In genomic region chr10:68900427-68901105, GRCh38 we compare ENCODE assay signal across 8 cellular contexts. TPM values are rescaled to one million over a fixed set of nuclear protein-coding genes. Genes with fewer than 3 reads are reported as not detected.
DNase-seq lines count a peak whose midpoint lies in the region; ATAC-seq and TF ChIP-seq lines count a peak whose summit lies in the region.

No MANE protein-coding gene starts in this region.

- POLR2A ChIA-PET in CD8-positive, alpha-beta memory T cell (lab: Charles Lee) = interaction anchor here (0.6 to 1.9 kb wide), 7 partner anchors 17 to 569 kb away, joined by 4 to 11 read pairs (median 5); partner anchors contain the start of genes CCAR1, DDX21, HNRNPH3 and SUPV3L1
- POLR2A ChIA-PET in activated CD4-positive, alpha-beta memory T cell treated with anti-CD3 and anti-CD28 coated beads for 36 hours (lab: Charles Lee) = interaction anchor here (0.6 to 2.5 kb wide), 9 partner anchors 34 to 568 kb away, joined by 3 to 15 read pairs (median 4); partner anchors contain the start of genes DDX21, HNRNPH3, PBLD and SRGN

- peak overlapping the region; percentile 89 for H3K14ac ChIP-seq in trophoblast cell (ENCODE audit: low read length)

- peak overlapping the region; percentile 95 for H4K12ac ChIP-seq in trophoblast cell (ENCODE audit: low read depth, low read length)

- H2BK5ac ChIP-seq in trophoblast cell (ENCODE audit: low read depth, low read length, poor library complexity) = peak overlapping the region; percentile 96

- TF ChIP-seq CTCF in gastroesophageal sphincter (IDR thresholded peaks at IDR 0.05) = no peak

- no peaks in the 10 kb centered on the region for H3K27me3 ChIP-seq in CD8-positive, alpha-beta memory T cell (ENCODE audit: insufficient read depth, low read length, poor library complexity, severe bottlenecking)
- H3K27me3 ChIP-seq in gastroesophageal sphincter (no peaks in the 10 kb centered on the region), trophoblast cell (ENCODE audit: insufficient read depth, low read length) (no peaks in the 10 kb centered on the region)

- no peak overlapping the region for H3K23ac ChIP-seq in trophoblast cell (ENCODE audit: low read length)

- peak overlapping the region; percentile 63 for H2AFZ ChIP-seq in trophoblast cell (ENCODE audit: insufficient read depth, low read length, poor library complexity)

- peak; percentile 28 to 39 for TF ChIP-seq POLR2A in gastroesophageal sphincter (IDR thresholded peaks at IDR 0.05)

- peak overlapping the region; percentile 98 for H4K8ac ChIP-seq in trophoblast cell (ENCODE audit: low read depth, low read length)

- CTCF ChIA-PET in CD8-positive, alpha-beta memory T cell (lab: Charles Lee) = interaction anchor here (1.0 to 1.3 kb wide), 2 partner anchors 10 to 351 kb away, joined by 3 read pairs; no protein-coding TSS in a partner anchor
- CTCF ChIA-PET in activated CD4-positive, alpha-beta memory T cell treated with anti-CD3 and anti-CD28 coated beads for 36 hours (lab: Charles Lee) = interaction anchor here (0.6 to 2.8 kb wide), 6 partner anchors 10 to 494 kb away, joined by 3 to 13 read pairs (median 4); partner anchors contain the start of genes DDX21, RUFY2 and STOX1

- H2BK12ac ChIP-seq in trophoblast cell (ENCODE audit: low read length) = no peak overlapping the region

- H3K4ac ChIP-seq in trophoblast cell (ENCODE audit: low read depth, low read length) = peak overlapping the region; percentile 78

- H3K4me1 Mint-ChIP-seq in CD8-positive, alpha-beta memory T cell = peaks cover 34 to 47% (median 44%) of the 10 kb centered on the region in 3 donors
- peaks cover 41% of the 10 kb centered on the region for H3K4me1 Mint-ChIP-seq in activated CD4-positive, alpha-beta memory T cell treated with anti-CD3 and anti-CD28 coated beads for 36 hours (ENCODE audit: low read depth)

- peaks cover 30% of the 10 kb centered on the region for H3K4me1 ChIP-seq in CD8-positive, alpha-beta memory T cell (ENCODE audit: insufficient read depth, low read length)
- H3K4me1 ChIP-seq in gastroesophageal sphincter (peaks cover 3 to 52% (median 10%) of the 10 kb centered on the region in 3 donors), trophoblast cell (ENCODE audit: control insufficient read depth in 1 of 2, insufficient read depth in 2 of 2, low read length in 2 of 2) (peaks cover 0 to 2% of the 10 kb centered on the region in 2 experiments)

- H3K36me3 Mint-ChIP-seq in CD8-positive, alpha-beta memory T cell = peaks cover 0 to 27% (median 4%) of the 10 kb centered on the region in 3 donors
- peaks cover 14% of the 10 kb centered on the region for H3K36me3 Mint-ChIP-seq in activated CD4-positive, alpha-beta memory T cell treated with anti-CD3 and anti-CD28 coated beads for 36 hours

- H3K4me3 Mint-ChIP-seq in CD8-positive, alpha-beta memory T cell = peak overlapping the region; percentile 96 to 99 (median 98)
- H3K4me3 Mint-ChIP-seq in activated CD4-positive, alpha-beta memory T cell treated with anti-CD3 and anti-CD28 coated beads for 36 hours = peak overlapping the region; percentile 95

- H3K4me3 ChIP-seq in CD8-positive, alpha-beta memory T cell (ENCODE audit: low read length) = peak overlapping the region; percentile 85
- peak overlapping the region; percentile 62 to 94 for H3K4me3 ChIP-seq in gastroesophageal sphincter
- peak overlapping the region; percentile 75 for H3K4me3 ChIP-seq in trophoblast cell (ENCODE audit: low read depth, low read length)

- peak overlapping the region; percentile 59 for H3K4me2 ChIP-seq in trophoblast cell (ENCODE audit: low read length)

- peak overlapping the region; percentile 94 for H3K18ac ChIP-seq in trophoblast cell (ENCODE audit: low read length)

- H3K79me1 ChIP-seq in trophoblast cell (ENCODE audit: low read length) = peaks cover 11% of the 10 kb centered on the region

- H4K91ac ChIP-seq in trophoblast cell (ENCODE audit: low read depth, low read length) = peak overlapping the region; percentile 96

- peak overlapping the region; percentile 98 for H3K27ac ChIP-seq in CD8-positive, alpha-beta memory T cell (ENCODE audit: low read depth, low read length)
- peak overlapping the region; percentile 96 to 99 (median 99) for H3K27ac ChIP-seq in gastroesophageal sphincter
- peak overlapping the region; percentile 95 for H3K27ac ChIP-seq in trophoblast cell (ENCODE audit: low read depth, low read length)

- H3K9ac ChIP-seq in trophoblast cell (ENCODE audit: low read length) = peak overlapping the region; percentile 79

- no peak for TF ChIP-seq EP300 in gastroesophageal sphincter (IDR thresholded peaks at IDR 0.05)

- H2BK120ac ChIP-seq in trophoblast cell (ENCODE audit: insufficient read depth, low read length, poor library complexity) = peak overlapping the region; percentile 81

- peak overlapping the region; percentile 98 to 100 (median 99) for H3K27ac Mint-ChIP-seq in CD8-positive, alpha-beta memory T cell
- H3K27ac Mint-ChIP-seq in activated CD4-positive, alpha-beta memory T cell treated with anti-CD3 and anti-CD28 coated beads for 36 hours = peak overlapping the region; percentile 97

- H3K79me2 ChIP-seq in trophoblast cell (ENCODE audit: control insufficient read depth, insufficient read depth, low read length, poor library complexity) = peaks cover 7% of the 10 kb centered on the region

- H3K9me3 ChIP-seq in CD8-positive, alpha-beta memory T cell (ENCODE audit: low read length) = no peaks in the 10 kb centered on the region
- H3K9me3 ChIP-seq in gastroesophageal sphincter (no peaks in the 10 kb centered on the region), trophoblast cell (ENCODE audit: insufficient read depth, low read depth, low read length) (no peaks in the 10 kb centered on the region)

- peaks cover 0 to 3% of the 10 kb centered on the region in 2 donors for H3K27me3 Mint-ChIP-seq in CD8-positive, alpha-beta memory T cell
- no peaks in the 10 kb centered on the region for H3K27me3 Mint-ChIP-seq in activated CD4-positive, alpha-beta memory T cell treated with anti-CD3 and anti-CD28 coated beads for 36 hours

- H3K9me3 Mint-ChIP-seq in CD8-positive, alpha-beta memory T cell = no peaks in the 10 kb centered on the region
- no peaks in the 10 kb centered on the region for H3K9me3 Mint-ChIP-seq in activated CD4-positive, alpha-beta memory T cell treated with anti-CD3 and anti-CD28 coated beads for 36 hours

- no peak overlapping the region for H2AK5ac ChIP-seq in trophoblast cell (ENCODE audit: low read length)

- H3K36me3 ChIP-seq in CD8-positive, alpha-beta memory T cell (ENCODE audit: insufficient read depth, low read length) = no peaks in the 10 kb centered on the region
- H3K36me3 ChIP-seq in gastroesophageal sphincter (no peaks in the 10 kb centered on the region), trophoblast cell (ENCODE audit: control insufficient read depth in 1 of 2, insufficient read depth in 2 of 2, low read length in 2 of 2) (no peaks in the 10 kb centered on the region)

- intact Hi-C loops in activated CD4-positive, alpha-beta memory T cell treated with anti-CD3 and anti-CD28 coated beads for 36 hours (cut with micrococcal nuclease) = loop anchor here (1.0 to 2.0 kb wide), 8 partner anchors 30 to 568 kb away; partner anchors contain the start of genes CCAR1, DDX21, DNA2 and HNRNPH3

- 36 to 63% methylated on average over 1 to 2 of the region's 40 CpGs for whole genome bisulfite sequencing in gastroesophageal sphincter (ENCODE audit: low coverage in 1 of 2), 2 donors
- WGBS in trophoblast cell (ENCODE audit: extremely low coverage, insufficient coverage, insufficient read length) = no CpG with 5 or more reads among the region's 40 CpGs

- peak; percentile 49 for ATAC-seq in GM19324 (IDR thresholded peaks at IDR 0.05; ENCODE audit: low FRiP score, unreplicated experiment)
- ATAC-seq in HG03575 (IDR thresholded peaks at IDR 0.05; ENCODE audit: extremely low read depth, insufficient number of reproducible peaks, low FRiP score, unreplicated experiment) = peak; percentile 7
- ATAC-seq in gastroesophageal sphincter = peak; percentile 63

- DNase-seq in CD8-positive, alpha-beta memory T cell = no peak
- DNase-seq in activated CD4-positive, alpha-beta memory T cell treated with anti-CD3 and anti-CD28 coated beads for 36 hours = no peak
- DNase-seq in trophoblast cell (peak in 1 of 2 donors; percentile 68), inferior parietal cortex (ENCODE audit: extremely low spot score) (no peak), LoVo (ENCODE audit: low spot score) (no peak)

RNA-seq across cellular contexts. Expression of gene DDX50, which starts 0.5 kb away (rescaled TPM):
- total RNA-seq in CD8-positive, alpha-beta memory T cell = 10 to 100 TPM; 49.9 to 50.1 TPM
- polyA plus RNA-seq in CD8-positive, alpha-beta memory T cell = 36.9 TPM
- total RNA-seq in activated CD4-positive, alpha-beta memory T cell treated with anti-CD3 and anti-CD28 coated beads for 36 hours = 10 to 100 TPM; 68.8 to 71.9 TPM
- 10 to 100 TPM; 43.5 to 57.6 (median 50.3) TPM for total RNA-seq in gastroesophageal sphincter
- 31.1 and 31.4 TPM in 2 replicates for polyA plus RNA-seq in trophoblast cell (2013)

RNA-seq across cellular contexts. Expression of gene DDX21, which starts 55.4 kb away (rescaled TPM):
- 100 to 1,000 TPM; 275 to 286 TPM for total RNA-seq in CD8-positive, alpha-beta memory T cell
- 23.1 TPM for polyA plus RNA-seq in CD8-positive, alpha-beta memory T cell
- total RNA-seq in activated CD4-positive, alpha-beta memory T cell treated with anti-CD3 and anti-CD28 coated beads for 36 hours = 100 to 1,000 TPM; 156 to 158 TPM
- 10 to 100 TPM; 28.1 to 78.6 (median 34.9) TPM for total RNA-seq in gastroesophageal sphincter
- polyA plus RNA-seq in trophoblast cell (2013) = 117 and 122 TPM in 2 replicates

Comparison
In these comparisons a context has a peak if more than half of its experiments do, and no peak if none do; other contexts are left out.
1. ATAC-seq: peak in every context shown above with its lines; median percentile 63 in gastroesophageal sphincter; 49 in GM19324; 7 in HG03575.